Comparison of ENCODE assay signal across 35 cellular contexts in the genomic region with DNA sequence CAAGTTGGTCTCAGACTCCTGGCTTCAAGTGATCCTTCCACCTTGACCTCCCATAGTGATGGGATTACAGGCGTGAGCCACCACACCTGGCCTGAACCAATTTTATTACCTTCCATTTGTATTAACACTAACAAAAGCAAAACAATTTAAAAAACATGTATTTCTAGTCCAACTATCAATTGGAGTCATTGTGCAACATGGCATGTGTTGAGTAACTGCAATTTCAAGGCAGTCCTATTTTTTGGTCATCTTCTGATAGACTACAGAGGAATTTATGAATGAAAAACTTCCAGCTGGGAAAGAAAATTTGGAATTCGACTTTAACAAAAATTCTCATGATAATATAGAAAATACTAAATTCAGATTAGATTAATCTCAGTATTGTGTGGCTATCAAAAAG. TPM values are rescaled to one million over a fixed set of nuclear protein-coding genes. Genes with fewer than 3 reads are reported as not detected.
"Had no signal": no experiment of that assay in that cellular context is flagged by ENCODE, and none has a peak within 500 bp of the region (broad histone marks: within the 10 kb centered on the region; RNA-seq: fewer than 3 reads in every experiment).

No MANE protein-coding gene starts in this region.

- DNase-seq: activated CD4-positive, alpha-beta T cell treated with anti-CD3 and anti-CD28 coated beads for 36 hours; activated CD4-positive, alpha-beta T cell treated with anti-CD3 and anti-CD28 coated beads, Interleukin-2, amount 10 ng/mL, durations not matched to agents 7 days and 5 days; activated CD4-positive, alpha-beta T cell treated with anti-CD3 and anti-CD28 coated beads, Interleukin-2, amount 50 U/mL, for 48 hours; activated CD8-positive, alpha-beta T cell treated with anti-CD3 and anti-CD28 coated beads, Interleukin-2, amount 10 ng/mL, durations not matched to agents 7 days and 5 days; activated gamma-delta T cell; activated naive CD4-positive, alpha-beta T cell treated with anti-CD3 and anti-CD28 coated beads for 36 hours; activated T-cell treated with anti-CD3 and anti-CD28 coated beads, Interleukin-2, amount 50 U/mL, for 24 hours; amniotic stem cell; central memory CD4-positive, alpha-beta T cell; Kasumi-1; KG1; MM.1S; MV-4-11; NCI-H1092 treated with DMSO at 0.1 percent for 48 hours; NCI-H1417; NCI-H146; NCI-H187; NCI-H2029 treated with DMSO at 0.1 percent for 48 hours; NCI-H2107; NCI-H2171; NCI-H510A; NCI-H526; NCI-H748 treated with DMSO at 0.1 percent for 48 hours; NK-92 treated with Interleukin-12 subunit alpha and Interleukin-12 subunit beta, amount 100 ng/mL, for 24 hours; PC-3; Peyer's patch; RPMI8226; SHP77 treated with DMSO at 0.1 percent for 48 hours; SK-N-SH had no signal

- H3K36me3 ChIP-seq: ascending aorta, Peyer's patch, SJSA1 had no signal

- ATAC-seq: activated CD4-positive, alpha-beta T cell treated with anti-CD3 and anti-CD28 coated beads for 36 hours; activated CD4-positive, CD25-positive, alpha-beta regulatory T cell treated with anti-CD3 and anti-CD28 coated beads, Interleukin-2, amount 50 U/mL, for 24 hours; activated CD8-positive, alpha-beta T cell treated with anti-CD3 and anti-CD28 coated beads, Interleukin-2, amount 10 ng/mL, durations not matched to agents 7 days and 5 days; activated naive CD4-positive, alpha-beta T cell treated with anti-CD3 and anti-CD28 coated beads, Interleukin-2, amount 50 U/mL, for 72 hours; PC-3; WTC11 had no signal

- H3K27ac ChIP-seq: ascending aorta, Peyer's patch, SJSA1 had no signal

- H3K4me3 ChIP-seq: ascending aorta, Peyer's patch, SJSA1 had no signal

- H3K4me1 ChIP-seq: ascending aorta, Peyer's patch had no signal

- H3K9me3 ChIP-seq: ascending aorta, Peyer's patch, SJSA1, SK-N-SH had no signal

- H3K27me3 ChIP-seq: ascending aorta, Peyer's patch, SJSA1 had no signal

RNA-seq across cellular contexts. Expression of a gene that starts 16.8 kb away (rescaled TPM):
- total RNA-seq: activated CD4-positive, alpha-beta T cell treated with anti-CD3 and anti-CD28 coated beads for 36 hours; activated CD4-positive, alpha-beta T cell treated with anti-CD3 and anti-CD28 coated beads, Interleukin-2, amount 10 ng/mL, durations not matched to agents 7 days and 5 days; activated CD8-positive, alpha-beta T cell treated with anti-CD3 and anti-CD28 coated beads, Interleukin-2, amount 10 ng/mL, durations not matched to agents 7 days and 5 days; activated naive CD4-positive, alpha-beta T cell treated with anti-CD3 and anti-CD28 coated beads for 36 hours; activated naive CD4-positive, alpha-beta T cell treated with anti-CD3 and anti-CD28 coated beads, Interleukin-2, amount 50 U/mL, for 72 hours; activated T-helper 2 cell treated with anti-CD3 and anti-CD28 coated beads, Interferon-gamma antibody, Interleukin-2, Interleukin-4, amounts not matched to agents 10 μg/mL and 5 μg/mL and 100 μg/mL, durations not matched to agents 14 hours and 24 hours and 36 hours; ascending aorta; Peyer's patch; SJSA1 had no signal
